Comparison of ENCODE assay signal across 10 cellular contexts in genomic region chr5:139094154-139095131, GRCh38.
A peak's percentile ranks its signal among the peaks of the same experiment; 100 is the strongest.
DNase-seq lines count a peak whose midpoint lies in the region; ATAC-seq and TF ChIP-seq lines count a peak whose summit lies in the region.
"Had no signal": no experiment of that assay in that cellular context is flagged by ENCODE, and none has a peak within 500 bp of the region (broad histone marks: within the 10 kb centered on the region; RNA-seq: fewer than 3 reads in every experiment).

No MANE protein-coding gene starts in this region.

- peak; percentile 28 to 56 for ATAC-seq in activated CD4-positive, CD25-positive, alpha-beta regulatory T cell treated with anti-CD3 and anti-CD28 coated beads, Interleukin-2, amount 50 U/mL, for 24 hours
- ATAC-seq in GM21825 (IDR thresholded peaks at IDR 0.05; ENCODE audit: unreplicated experiment) (peak; percentile 82), HG03457 (IDR thresholded peaks at IDR 0.05; ENCODE audit: unreplicated experiment) (peak; percentile 75)
- ATAC-seq in stimulated activated memory B cell treated with anti-CD40 and anti-IgM and Interleukin-4, amounts not matched to agents 10 μg/mL and 1 μg/mL and 100 μg/mL, for 72 hours = peak; percentile 93
- ATAC-seq: naive thymus-derived CD8-positive, alpha-beta T cell had no signal

- no peak for DNase-seq in activated CD4-positive, CD25-positive, alpha-beta regulatory T cell (lab: John Stamatoyannopoulos, UW)
- DNase-seq in GM19240 (ENCODE audit: insufficient read length, low spot score) = no peak
- no peak for DNase-seq in prostate gland (ENCODE audit: low spot score)
- DNase-seq in NCI-H1930 (lab: John Stamatoyannopoulos, UW) = no peak
- DNase-seq: naive thymus-derived CD8-positive, alpha-beta T cell had no signal

- no peak overlapping the region for H3K27ac ChIP-seq in prostate gland
- H3K27ac ChIP-seq: cardiac muscle cell had no signal

- H3K27me3 Mint-ChIP-seq in stimulated activated memory B cell treated with anti-CD40 and anti-IgM and Interleukin-4, amounts not matched to agents 10 μg/mL and 1 μg/mL and 100 μg/mL, for 72 hours = no peaks in the 10 kb centered on the region
- H3K27me3 Mint-ChIP-seq: naive thymus-derived CD8-positive, alpha-beta T cell had no signal

- no peak overlapping the region for H3K4me3 ChIP-seq in prostate gland
- H3K4me3 ChIP-seq: cardiac muscle cell had no signal

- peaks cover 40% of the 10 kb centered on the region for H3K4me1 Mint-ChIP-seq in stimulated activated memory B cell treated with anti-CD40 and anti-IgM and Interleukin-4, amounts not matched to agents 10 μg/mL and 1 μg/mL and 100 μg/mL, for 72 hours

- H3K4me1 ChIP-seq in prostate gland (replicated peaks) = no peaks in the 10 kb centered on the region

- TF ChIP-seq POLR2A in prostate gland (IDR thresholded peaks at IDR 0.05) = no peak

- H3K36me3 ChIP-seq in prostate gland = no peaks in the 10 kb centered on the region
- H3K36me3 ChIP-seq: cardiac muscle cell had no signal

- no peaks in the 10 kb centered on the region for H3K9me3 Mint-ChIP-seq in stimulated activated memory B cell treated with anti-CD40 and anti-IgM and Interleukin-4, amounts not matched to agents 10 μg/mL and 1 μg/mL and 100 μg/mL, for 72 hours
- H3K9me3 Mint-ChIP-seq: naive thymus-derived CD8-positive, alpha-beta T cell had no signal

- intact Hi-C loops in prostate gland (cut with DNase I) = loop anchor here (5.0 kb wide), 1 partner anchor 168 kb away; no protein-coding TSS in a partner anchor

- no peaks in the 10 kb centered on the region for H3K27me3 ChIP-seq in prostate gland (replicated peaks; ENCODE audit: insufficient read depth)
- H3K27me3 ChIP-seq: cardiac muscle cell had no signal

- no peaks in the 10 kb centered on the region for H3K9me3 ChIP-seq in prostate gland

- H3K27ac Mint-ChIP-seq in stimulated activated memory B cell treated with anti-CD40 and anti-IgM and Interleukin-4, amounts not matched to agents 10 μg/mL and 1 μg/mL and 100 μg/mL, for 72 hours = peak overlapping the region; percentile 89

- TF ChIP-seq CTCF in prostate gland (IDR thresholded peaks at IDR 0.05) = no peak

- H3K36me3 Mint-ChIP-seq in stimulated activated memory B cell treated with anti-CD40 and anti-IgM and Interleukin-4, amounts not matched to agents 10 μg/mL and 1 μg/mL and 100 μg/mL, for 72 hours = peaks cover 28% of the 10 kb centered on the region

- WGBS in prostate gland = 34% methylated on average over 1 of the region's 1 CpG

- H3K4me3 Mint-ChIP-seq in stimulated activated memory B cell treated with anti-CD40 and anti-IgM and Interleukin-4, amounts not matched to agents 10 μg/mL and 1 μg/mL and 100 μg/mL, for 72 hours = peak overlapping the region; percentile 62
- H3K4me3 Mint-ChIP-seq: naive thymus-derived CD8-positive, alpha-beta T cell had no signal

Comparison
In these comparisons a context has a peak if more than half of its experiments do, and no peak if none do; other contexts are left out.
1. ATAC-seq: peak in every context shown above with its lines; median percentile 93 in stimulated activated memory B cell treated with anti-CD40 and anti-IgM and Interleukin-4, amounts not matched to agents 10 μg/mL and 1 μg/mL and 100 μg/mL, for 72 hours; 82 in GM21825; 75 in HG03457; 42 in activated CD4-positive, CD25-positive, alpha-beta regulatory T cell treated with anti-CD3 and anti-CD28 coated beads, Interleukin-2, amount 50 U/mL, for 24 hours.